In the genomic region with DNA sequence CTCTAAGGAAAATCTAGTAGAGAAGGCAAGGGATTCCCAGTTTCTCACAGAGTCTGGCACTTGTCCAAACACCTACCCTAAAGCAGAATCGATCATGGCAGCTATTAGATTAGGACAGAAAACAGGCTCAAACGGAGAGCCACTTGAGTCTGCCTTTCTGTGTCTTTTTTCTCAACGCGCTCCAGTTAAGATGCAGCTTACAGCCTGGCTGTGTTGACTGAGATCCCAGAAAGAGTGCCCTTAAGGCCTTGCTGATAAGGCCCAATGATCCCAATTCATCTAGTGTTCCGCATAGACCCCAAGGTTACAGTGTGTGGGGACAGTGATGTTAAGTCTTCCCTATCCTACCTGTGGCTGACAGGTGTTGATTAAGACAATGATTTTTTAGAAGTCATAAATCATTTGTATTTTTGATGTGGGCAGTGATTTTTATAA, we compare ENCODE assay signal across 8 cellular contexts. TPM values are rescaled to one million over a fixed set of nuclear protein-coding genes. Genes with fewer than 3 reads are reported as not detected.
DNase-seq lines count a peak whose midpoint lies in the region; ATAC-seq lines count a peak whose summit lies in the region.

No MANE protein-coding gene starts in this region.

- peaks cover 34% of the 10 kb centered on the region for H3K36me3 Mint-ChIP-seq in activated T-helper 17 cell treated with anti-CD3 and anti-CD28 coated beads, Interleukin-2, amount 50 U/mL, for 72 hours (ENCODE audit: low read depth)
- peaks cover 26% of the 10 kb centered on the region for H3K36me3 Mint-ChIP-seq in stimulated activated memory B cell treated with anti-CD40 and anti-IgM and Interleukin-4, amounts not matched to agents 10 μg/mL and 1 μg/mL and 100 μg/mL, for 72 hours

- peaks cover 12% of the 10 kb centered on the region for H3K27me3 ChIP-seq in MG63

- no peaks in the 10 kb centered on the region for H3K36me3 ChIP-seq in MG63

- peak overlapping the region; percentile 94 for H3K27ac Mint-ChIP-seq in activated T-helper 17 cell treated with anti-CD3 and anti-CD28 coated beads, Interleukin-2, amount 50 U/mL, for 72 hours
- peak overlapping the region; percentile 81 for H3K27ac Mint-ChIP-seq in stimulated activated memory B cell treated with anti-CD40 and anti-IgM and Interleukin-4, amounts not matched to agents 10 μg/mL and 1 μg/mL and 100 μg/mL, for 72 hours

- peaks cover 27% of the 10 kb centered on the region for H3K4me1 Mint-ChIP-seq in activated T-helper 17 cell treated with anti-CD3 and anti-CD28 coated beads, Interleukin-2, amount 50 U/mL, for 72 hours
- H3K4me1 Mint-ChIP-seq in stimulated activated memory B cell treated with anti-CD40 and anti-IgM and Interleukin-4, amounts not matched to agents 10 μg/mL and 1 μg/mL and 100 μg/mL, for 72 hours = peaks cover 29% of the 10 kb centered on the region

- ATAC-seq in activated T-helper 17 cell treated with anti-CD3 and anti-CD28 coated beads, Interleukin-2, amount 50 U/mL, for 72 hours (replicated peaks) = no peak
- ATAC-seq in stimulated activated memory B cell treated with anti-CD40 and anti-IgM and Interleukin-4, amounts not matched to agents 10 μg/mL and 1 μg/mL and 100 μg/mL, for 72 hours = no peak
- no peak for ATAC-seq in HG03354 (IDR thresholded peaks at IDR 0.05; ENCODE audit: poor library complexity, severe bottlenecking, unreplicated experiment)
- ATAC-seq in HG03045 (IDR thresholded peaks at IDR 0.05; ENCODE audit: unreplicated experiment) = no peak

- H3K9me3 ChIP-seq in MG63 (no peaks in the 10 kb centered on the region), iPS-18c (ENCODE audit: control insufficient read depth, insufficient read depth, low read length) (no peaks in the 10 kb centered on the region)

- no peaks in the 10 kb centered on the region for H3K9me3 Mint-ChIP-seq in activated T-helper 17 cell treated with anti-CD3 and anti-CD28 coated beads, Interleukin-2, amount 50 U/mL, for 72 hours
- H3K9me3 Mint-ChIP-seq in stimulated activated memory B cell treated with anti-CD40 and anti-IgM and Interleukin-4, amounts not matched to agents 10 μg/mL and 1 μg/mL and 100 μg/mL, for 72 hours = no peaks in the 10 kb centered on the region

- H3K4me3 ChIP-seq in MG63 = peak overlapping the region; percentile 85
- H3K4me3 ChIP-seq in iPS-18c (ENCODE audit: insufficient read depth, low read depth, low read length) = peak overlapping the region; percentile 85

- no peaks in the 10 kb centered on the region for H3K27me3 Mint-ChIP-seq in activated T-helper 17 cell treated with anti-CD3 and anti-CD28 coated beads, Interleukin-2, amount 50 U/mL, for 72 hours
- H3K27me3 Mint-ChIP-seq in stimulated activated memory B cell treated with anti-CD40 and anti-IgM and Interleukin-4, amounts not matched to agents 10 μg/mL and 1 μg/mL and 100 μg/mL, for 72 hours = peaks cover 13% of the 10 kb centered on the region

- H3K4me3 Mint-ChIP-seq in activated T-helper 17 cell treated with anti-CD3 and anti-CD28 coated beads, Interleukin-2, amount 50 U/mL, for 72 hours = peak overlapping the region; percentile 95
- H3K4me3 Mint-ChIP-seq in stimulated activated memory B cell treated with anti-CD40 and anti-IgM and Interleukin-4, amounts not matched to agents 10 μg/mL and 1 μg/mL and 100 μg/mL, for 72 hours = peak overlapping the region; percentile 85

- peak; percentile 57 for DNase-seq in DMS53 (lab: John Stamatoyannopoulos, UW)
- no peak for DNase-seq in MG63
- no peak for DNase-seq in GM19240 (ENCODE audit: insufficient read length, low spot score)

RNA-seq across cellular contexts. Expression of a gene that starts 1.0 kb away (rescaled TPM):
- 37.2 and 42.7 TPM in 2 replicates for total RNA-seq in MG63 (2014; rRNA removed; shearing (Covaris generic); ENCODE audit: low replicate concordance)
- total RNA-seq in activated T-helper 17 cell treated with anti-CD3 and anti-CD28 coated beads, Interleukin-2, amount 50 U/mL, for 72 hours = 10 to 100 TPM; 17.3 to 22.8 TPM
